24 cellular contexts compared by ENCODE assay signal in genomic region chr2:112912403-112912802, GRCh38. TPM values are rescaled to one million over a fixed set of nuclear protein-coding genes. Genes with fewer than 3 reads are reported as not detected.
DNase-seq lines count a peak whose midpoint lies in the region; ATAC-seq, FAIRE-seq and TF ChIP-seq lines count a peak whose summit lies in the region.
"Had no signal": no experiment of that assay in that cellular context is flagged by ENCODE, and none has a peak within 500 bp of the region (broad histone marks: within the 10 kb centered on the region; RNA-seq: fewer than 3 reads in every experiment).

No MANE protein-coding gene starts in this region.

- H4K20me1 ChIP-seq in K562 (replicated peaks; ENCODE audit: control insufficient read depth, insufficient read depth, low read length), result no peaks in the 10 kb centered on the region; the same call in 1 of the 2 replicates
- H4K20me1 ChIP-seq: BLaER1 had no signal

- in situ Hi-C loops in K562 (cut with MboI), result no loop called here

- FAIRE-seq in K562 (lab: Jason Lieb, UNC), result no peak
- FAIRE-seq: A204.1, D721Med, G401.6, GM12892, GM18507 had no signal

- no TSS peak for BruUV-seq in K562 (replicated peaks; lab: Mats Ljungman, UMichigan)

- H3K27me3 ChIP-seq in H7 (ENCODE audit: control insufficient read depth, insufficient read depth, low read length) (peaks cover under 1% of the 10 kb centered on the region; the same call in 1 of the 2 replicates), K562 (ENCODE audit: control insufficient read depth in 2 of 2, insufficient read depth in 2 of 2, low read length in 2 of 2) (peaks cover 0 to 20% of the 10 kb centered on the region in 2 experiments; a peak in 4 of 5 replicates), psoas muscle (ENCODE audit: insufficient read depth in 3 of 3, low read length in 2 of 3) (no peaks in the 10 kb centered on the region)
- H3K27me3 ChIP-seq: BE2C, BLaER1 had no signal

- H3K27ac ChIP-seq in K562 (ENCODE audit: extremely low read depth, low read depth, low read length) (no peak overlapping the region), psoas muscle (no peak overlapping the region)
- H3K27ac ChIP-seq: BLaER1 had no signal

- TF ChIP-seq CTCF in K562 (IDR thresholded peaks at IDR 0.05 in 2 of 3, conservative IDR thresholded peaks at IDR 0.05 in 1 of 3; ENCODE audit: insufficient read depth in 2 of 3, low read depth in 1 of 3, low read length in 3 of 3) (no peak), psoas muscle (IDR thresholded peaks at IDR 0.05) (no peak)

- no peaks in the 10 kb centered on the region for H3K36me3 ChIP-seq in H7 (replicated peaks; ENCODE audit: control insufficient read depth, insufficient read depth, low read length)
- no peaks in the 10 kb centered on the region for H3K36me3 ChIP-seq in K562 (ENCODE audit: control insufficient read depth, insufficient read depth, low read length)
- no peaks in the 10 kb centered on the region for H3K36me3 ChIP-seq in psoas muscle (ENCODE audit: insufficient read depth in 1 of 2, low read depth in 1 of 2)
- H3K36me3 ChIP-seq: BE2C, BLaER1 had no signal

- 12% methylated on average over 4 of the region's 4 CpGs for WGBS in K562 (ENCODE audit: insufficient coverage, low coverage, missing lambda C conversion rate)
- 81 to 86% (median 81%) methylated on average over 4 of the region's 4 CpGs for WGBS in psoas muscle, 3 donors

- POLR2A ChIA-PET in K562 (lab: Yijun Ruan, JAX), result no interaction called here

- H3K9me3 ChIP-seq in K562 (replicated peaks; ENCODE audit: control insufficient read depth, insufficient read depth, low read depth, low read length), result no peaks in the 10 kb centered on the region; the same call in 1 of the 2 replicates
- H3K9me3 ChIP-seq in psoas muscle, result no peaks in the 10 kb centered on the region
- H3K9me3 ChIP-seq: BE2C had no signal

- H3K4me3 ChIP-seq in H7 (ENCODE audit: insufficient read depth, low read depth, low read length) (no peak overlapping the region), K562 (no peak overlapping the region), psoas muscle (no peak overlapping the region)
- H3K4me3 ChIP-seq: BLaER1 had no signal

- TF ChIP-seq EP300 in K562 (IDR thresholded peaks at IDR 0.05; ENCODE audit: low read length), result no peak

- intact Hi-C loops in K562 (cut with micrococcal nuclease) (no loop called here), psoas muscle (cut with DNase I) (no loop called here)

- no peak overlapping the region for H2AFZ ChIP-seq in K562 (ENCODE audit: low read depth, low read length)

- CTCF ChIA-PET in K562 (lab: Yijun Ruan, JAX; ENCODE audit: low intra/inter-chr PET ratio), result no interaction called here

- no peak for ATAC-seq in K562
- no peak for ATAC-seq in psoas muscle
- ATAC-seq: CD8-positive, alpha-beta T cell had no signal

- no peak for TF ChIP-seq RAD21 in K562 (CRISPR knock-in tag; conservative IDR thresholded peaks at IDR 0.05 in 1 of 2, IDR thresholded peaks at IDR 0.05 in 1 of 2)

- TF ChIP-seq POLR2A in K562 (conservative IDR thresholded peaks at IDR 0.05), result no peak

- DNase-seq in H7 (peak; percentile 1), NAMALWA (ENCODE audit: low spot score) (peak; percentile 12), K562 (ENCODE audit: extremely low read depth in 1 of 4, low spot score in 3 of 4) (no peak), psoas muscle (no peak), NCI-H774 (lab: John Stamatoyannopoulos, UW) (no peak)
- DNase-seq: 8988T; ACHN; BE2C; C1 segment of cervical spinal cord; Caco-2; Calu3; CD4-positive, CD25-positive, alpha-beta regulatory T cell; CD8-positive, alpha-beta T cell; DMS79 treated with DMSO at 0.1 percent for 48 hours; GF-D8 had no signal

- H3K4me1 ChIP-seq in K562 (replicated peaks in 1 of 2; ENCODE audit: control insufficient read depth in 2 of 2, insufficient read depth in 2 of 2, low read length in 2 of 2) (no peaks in the 10 kb centered on the region), psoas muscle (no peaks in the 10 kb centered on the region)
- H3K4me1 ChIP-seq: BE2C, BLaER1, Caco-2 had no signal

- no peaks in the 10 kb centered on the region for H3K9me1 ChIP-seq in K562 (ENCODE audit: control insufficient read depth, insufficient read depth, low read length)

- H3K4me2 ChIP-seq in K562 (ENCODE audit: insufficient read depth, low read length), result no peak overlapping the region
- H3K4me2 ChIP-seq: BLaER1 had no signal

- H3K9ac ChIP-seq in K562 (ENCODE audit: insufficient read depth in 1 of 2, low read depth in 2 of 2, low read length in 2 of 2), result no peak overlapping the region
- H3K9ac ChIP-seq: BLaER1 had no signal

- H3K79me2 ChIP-seq in K562 (ENCODE audit: control insufficient read depth, insufficient read depth, low read length), result no peaks in the 10 kb centered on the region

TF ChIP-seq in K562, 482 proteins besides CTCF, POLR2A, EP300 and RAD21 (continues in another document):
- TF ChIP-seq ZNF165 (CRISPR knock-in tag; IDR thresholded peaks at IDR 0.05; ENCODE audit: borderline replicate concordance), result no peak
- peak; percentile 41 to 57; a peak in 2 of 4 replicates for TF ChIP-seq FOXK2 (conservative IDR thresholded peaks at IDR 0.05 in 1 of 2, IDR thresholded peaks at IDR 0.05 in 1 of 2; ENCODE audit: low read depth in 2 of 2)

RNA-seq across cellular contexts. Expression of gene IL37, which starts 1.4 kb away (rescaled TPM):
- 0.62 and 1.00 TPM in 2 replicates for total RNA-seq in H7 (2014; rRNA removed; shearing (Covaris generic))
- not detected in 2 replicates for total RNA-seq in K562 (2011; cell fraction: chromatin; rRNA removed; ENCODE audit: low replicate concordance)
- total RNA-seq in K562 (2011; cell fraction: nucleolus; rRNA removed), result not detected in 2 replicates
- total RNA-seq in K562 (2011; cell fraction: nucleoplasm; rRNA removed), result not detected in 2 replicates
- total RNA-seq in K562 (2014; rRNA removed) (not detected in 2 replicates), K562 (2014; rRNA removed; fragmentation: Illumina TruSeq; extraction: Trizol) (not detected in 2 replicates), K562 (2015; rRNA removed; fragmentation: Illumina TruSeq; extraction: Trizol) (not detected in 2 replicates), K562 (2021) (not detected in 2 replicates), psoas muscle (not detected)
- polyA plus RNA-seq in K562 (2011; rRNA removed) (not detected in 2 replicates), K562 (2014; fragmentation: Illumina TruSeq; extraction: Trizol) (not detected in 2 replicates), K562 (2014; fragmentation: Nextera tagmentation; extraction: Ambion mirVana) (not detected), K562 (2014; rRNA removed) (not detected in 2 replicates), psoas muscle (not detected)
- 0.09 TPM in 1 of 2 replicates, not detected in the other for polyA plus RNA-seq in K562 (2011; cell fraction: cytosol; rRNA removed)
- 0.48 TPM in 1 of 2 replicates, not detected in the other for polyA plus RNA-seq in K562 (2011; cell fraction: nucleus; rRNA removed)
- polyA plus RNA-seq in K562 (2012), result not detected in 2 replicates
- polyA minus RNA-seq in K562 (2011; rRNA and poly(A)+ RNA removed), result not detected in 2 replicates
- not detected in 2 replicates for polyA minus RNA-seq in K562 (2011; cell fraction: cytosol; rRNA and poly(A)+ RNA removed)
- not detected in 2 replicates for polyA minus RNA-seq in K562 (2011; cell fraction: nucleus; rRNA and poly(A)+ RNA removed)
- total RNA-seq: A673; Caco-2; CD4-positive, CD25-positive, alpha-beta regulatory T cell; CD8-positive, alpha-beta T cell had no signal
- polyA plus RNA-seq: AG04450; CD14-positive monocyte; CD4-positive, CD25-positive, alpha-beta regulatory T cell had no signal

Comparison
In these comparisons a context has a peak if more than half of its experiments do, and no peak if none do; other contexts are left out.
1. DNase-seq: peak in H7 (single experiment) and NAMALWA (single experiment); none in K562 (0 of 4), psoas muscle (0 of 2) and NCI-H774 (single experiment).